21 cellular contexts compared by ENCODE assay signal in genomic region chr11:77778118-77778517, GRCh38.
"Had no signal": no experiment of that assay in that cellular context is flagged by ENCODE, and none has a peak within 500 bp of the region (broad histone marks: within the 10 kb centered on the region; RNA-seq: fewer than 3 reads in every experiment).

No MANE protein-coding gene starts in this region.

- H3K27me3 ChIP-seq: SJSA1 had no signal

- H3K36me3 ChIP-seq: SJSA1 had no signal

- H3K27ac ChIP-seq: KMS-11, SJSA1, SK-N-MC had no signal

- H3K4me2 ChIP-seq: KMS-11 had no signal

- H3K9ac ChIP-seq: KMS-11 had no signal

- FAIRE-seq: RCC 7860 had no signal

- H3K9me3 ChIP-seq: SJSA1 had no signal

- H3K4me3 ChIP-seq: SJSA1, SK-N-MC had no signal

- DNase-seq: IMR-90, Kasumi-1, MM.1S, NCI-H1092 treated with DMSO at 0.1 percent for 48 hours, NCI-H1436, NCI-H1694, NCI-H1930, NCI-H2081, NCI-H2107, NCI-H226, NCI-H446, NCI-H510A, NCI-H524 treated with DMSO at 0.1 percent for 48 hours, NCI-H774, Right ventricle myocardium superior, RPMI8226, SIG-M5 had no signal
